18 cellular contexts compared by ENCODE assay signal in the genomic region with DNA sequence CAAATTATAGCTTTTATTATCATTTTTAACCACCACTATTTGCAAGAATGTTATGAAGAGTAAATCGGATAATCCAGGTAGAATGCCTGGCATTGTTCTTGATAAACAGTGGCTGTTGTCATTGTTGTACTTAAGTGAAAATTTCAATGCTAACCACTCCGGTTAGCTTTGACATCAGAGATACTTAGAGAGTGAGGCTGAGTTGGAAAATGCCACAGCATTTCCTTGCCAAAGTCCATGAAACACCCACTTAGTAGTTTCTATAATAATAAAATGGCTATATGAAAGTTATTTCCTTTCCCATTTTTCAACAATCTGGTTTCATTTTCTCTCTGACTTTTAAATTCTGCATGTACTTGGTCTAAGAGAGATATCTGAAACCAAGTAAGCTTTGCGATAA.
A peak's percentile ranks its signal among the peaks of the same experiment; 100 is the strongest.
DNase-seq lines count a peak whose midpoint lies in the region; ATAC-seq, FAIRE-seq and TF ChIP-seq lines count a peak whose summit lies in the region.
"Had no signal": no experiment of that assay in that cellular context is flagged by ENCODE, and none has a peak within 500 bp of the region (broad histone marks: within the 10 kb centered on the region; RNA-seq: fewer than 3 reads in every experiment).

No MANE protein-coding gene starts in this region.

- 63 to 70% (median 66%) methylated on average over 3 of the region's 3 CpGs for WGBS in small intestine, 3 donors

- H3K4me1 Mint-ChIP-seq in activated CD4-positive, alpha-beta T cell treated with anti-CD3 and anti-CD28 coated beads, Interleukin-2, amount 10 ng/mL, durations not matched to agents 24 days and 14 days, result peaks cover 17% of the 10 kb centered on the region
- H3K4me1 Mint-ChIP-seq: GM23338 had no signal

- TF ChIP-seq CTCF in fibroblast of the aortic adventitia (IDR thresholded peaks at IDR 0.05; ENCODE audit: insufficient read depth, low read length) (no peak), ascending aorta (IDR thresholded peaks at IDR 0.05) (no peak), omental fat pad (IDR thresholded peaks at IDR 0.05) (no peak)

- no peaks in the 10 kb centered on the region for H3K4me1 ChIP-seq in small intestine (ENCODE audit: control insufficient read depth in 2 of 2, insufficient read depth in 1 of 2, low read depth in 1 of 2, low read length in 1 of 2)
- H3K4me1 ChIP-seq in ascending aorta, result no peaks in the 10 kb centered on the region

- DNase-seq in activated CD4-positive, alpha-beta T cell treated with anti-CD3 and anti-CD28 coated beads, Interleukin-2, amount 10 ng/mL, durations not matched to agents 24 days and 14 days, result peak; percentile 33
- no peak for DNase-seq in activated CD4-positive, alpha-beta T cell treated with anti-CD3 and anti-CD28 coated beads for 1 hour
- DNase-seq in fibroblast of the aortic adventitia (ENCODE audit: low read depth) (peak; percentile 24), small intestine (peak; percentile 32), ascending aorta (ENCODE audit: low spot score in 2 of 2) (no peak), omental fat pad (ENCODE audit: low spot score) (no peak)
- DNase-seq: 8988T, AML-193, Calu3, DMS79 treated with DMSO at 0.1 percent for 48 hours, EL, H7 had no signal

- no peaks in the 10 kb centered on the region for H3K27me3 ChIP-seq in small intestine (ENCODE audit: control insufficient read depth in 2 of 2, insufficient read depth in 2 of 2, low read length in 2 of 2)
- H3K27me3 ChIP-seq in ascending aorta, result no peaks in the 10 kb centered on the region
- H3K27me3 ChIP-seq: BLaER1 had no signal

- no peak for FAIRE-seq in small intestine (lab: Jason Lieb, UNC)
- FAIRE-seq: G401.6, GM12891 had no signal

- ATAC-seq in HG03175 (IDR thresholded peaks at IDR 0.05; ENCODE audit: unreplicated experiment) (no peak), omental fat pad (ENCODE audit: low FRiP score) (no peak)

- H3K9me3 ChIP-seq in small intestine (ENCODE audit: control insufficient read depth, low read depth) (no peaks in the 10 kb centered on the region), ascending aorta (no peaks in the 10 kb centered on the region)
- H3K9me3 ChIP-seq: BLaER1 had no signal

- H3K4me3 ChIP-seq in fibroblast of the aortic adventitia (ENCODE audit: low read depth, low read length) (no peak overlapping the region), small intestine (ENCODE audit: low read depth in 1 of 2, low read length in 2 of 2) (no peak overlapping the region), ascending aorta (no peak overlapping the region)
- H3K4me3 ChIP-seq: BLaER1, GM23338 had no signal

- H3K27me3 Mint-ChIP-seq in activated CD4-positive, alpha-beta T cell treated with anti-CD3 and anti-CD28 coated beads, Interleukin-2, amount 10 ng/mL, durations not matched to agents 24 days and 14 days, result no peaks in the 10 kb centered on the region
- H3K27me3 Mint-ChIP-seq: CD4-positive, CD25-positive, alpha-beta regulatory T cell had no signal

- H3K36me3 Mint-ChIP-seq in activated CD4-positive, alpha-beta T cell treated with anti-CD3 and anti-CD28 coated beads, Interleukin-2, amount 10 ng/mL, durations not matched to agents 24 days and 14 days (ENCODE audit: low read depth), result peaks cover 2% of the 10 kb centered on the region
- H3K36me3 Mint-ChIP-seq: CD4-positive, CD25-positive, alpha-beta regulatory T cell had no signal

- intact Hi-C loops in activated CD4-positive, alpha-beta T cell treated with anti-CD3 and anti-CD28 coated beads, Interleukin-2, amount 10 ng/mL, durations not matched to agents 24 days and 14 days (cut with micrococcal nuclease), result loop anchor here (2.0 kb wide), 2 partner anchors 154 to 316 kb away; no protein-coding TSS in a partner anchor
- intact Hi-C loops in ascending aorta (cut with DNase I), result loop anchor here (1.0 to 10.0 kb wide), 3 partner anchors 158 to 266 kb away; a partner anchor contains a TSS

- H3K27ac Mint-ChIP-seq in activated CD4-positive, alpha-beta T cell treated with anti-CD3 and anti-CD28 coated beads, Interleukin-2, amount 10 ng/mL, durations not matched to agents 24 days and 14 days, result no peak overlapping the region
- H3K27ac Mint-ChIP-seq: GM23338 had no signal

- H3K9me3 Mint-ChIP-seq in activated CD4-positive, alpha-beta T cell treated with anti-CD3 and anti-CD28 coated beads, Interleukin-2, amount 10 ng/mL, durations not matched to agents 24 days and 14 days, result no peaks in the 10 kb centered on the region
- H3K9me3 Mint-ChIP-seq: CD4-positive, CD25-positive, alpha-beta regulatory T cell; GM23338 had no signal

- H3K27ac ChIP-seq in small intestine (ENCODE audit: low read depth in 1 of 2, low read length in 1 of 2), result no peak overlapping the region
- no peak overlapping the region for H3K27ac ChIP-seq in ascending aorta
- H3K27ac ChIP-seq: BLaER1 had no signal

- no peak overlapping the region for H3K4me3 Mint-ChIP-seq in activated CD4-positive, alpha-beta T cell treated with anti-CD3 and anti-CD28 coated beads, Interleukin-2, amount 10 ng/mL, durations not matched to agents 24 days and 14 days
- H3K4me3 Mint-ChIP-seq: CD4-positive, CD25-positive, alpha-beta regulatory T cell; GM23338 had no signal

- H3K36me3 ChIP-seq in small intestine (ENCODE audit: control insufficient read depth in 2 of 2, insufficient read depth in 2 of 2, low read length in 2 of 2) (no peaks in the 10 kb centered on the region), ascending aorta (no peaks in the 10 kb centered on the region)

Comparison
In these comparisons a context has a peak if more than half of its experiments do, and no peak if none do; other contexts are left out.
1. DNase-seq: peak in activated CD4-positive, alpha-beta T cell treated with anti-CD3 and anti-CD28 coated beads, Interleukin-2, amount 10 ng/mL, durations not matched to agents 24 days and 14 days (single experiment), fibroblast of the aortic adventitia (single experiment) and small intestine (single experiment); none in activated CD4-positive, alpha-beta T cell treated with anti-CD3 and anti-CD28 coated beads for 1 hour (single experiment), ascending aorta (0 of 2) and omental fat pad (single experiment).